8 cellular contexts compared by ENCODE assay signal in the genomic region with DNA sequence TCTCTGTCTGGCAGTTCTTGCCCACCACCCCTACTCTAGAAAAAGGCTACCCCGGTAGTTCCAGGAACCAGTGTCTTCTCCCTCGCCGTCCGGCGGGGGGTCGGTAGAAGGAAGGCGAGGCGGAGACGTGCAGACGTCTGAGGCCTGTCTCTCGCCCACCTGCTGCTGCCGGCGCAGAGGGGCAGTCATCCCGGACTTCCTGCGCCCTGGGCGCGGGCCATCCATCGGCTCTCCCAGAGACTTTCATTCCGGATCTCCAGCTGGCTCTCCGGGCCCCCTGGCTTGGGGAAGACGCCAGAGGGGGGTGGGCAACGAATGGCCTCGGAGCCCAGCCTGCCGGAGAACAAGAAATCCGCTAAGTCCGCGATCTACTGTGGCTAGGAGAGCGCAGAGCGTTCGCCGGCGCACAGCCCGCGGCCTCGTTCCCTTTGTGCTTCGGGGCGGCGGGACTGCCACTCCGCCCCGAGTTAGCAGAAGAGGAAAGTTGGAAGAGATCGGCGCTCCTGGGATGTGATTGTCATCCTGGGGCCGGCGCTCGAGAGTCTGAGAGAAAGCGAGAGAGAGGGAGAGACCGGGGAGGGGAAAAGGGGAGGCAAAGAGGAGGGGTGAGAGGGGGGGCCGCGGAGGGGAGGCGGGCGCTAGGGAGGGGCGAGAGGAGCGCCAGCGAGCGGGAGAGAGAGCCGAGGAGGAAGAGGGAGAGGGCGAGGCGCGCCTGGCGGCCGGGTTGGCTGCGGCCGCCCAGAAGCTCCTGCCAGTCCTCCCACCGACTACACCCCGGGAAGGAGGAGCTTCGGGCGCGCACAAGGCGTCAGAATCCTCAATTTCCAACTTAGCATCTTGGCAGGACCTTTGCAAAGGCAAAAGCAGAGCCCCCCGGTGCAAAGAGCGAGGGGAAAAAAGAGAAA. TPM values are rescaled to one million over a fixed set of nuclear protein-coding genes. Genes with fewer than 3 reads are reported as not detected.
DNase-seq lines count a peak whose midpoint lies in the region; ATAC-seq lines count a peak whose summit lies in the region.

A gene (plus strand): TSS at position 832 of the 905 bp plus-strand sequence. CDS start 334 bp downstream, outside the sequence.

- ATAC-seq in GM18907 (IDR thresholded peaks at IDR 0.05; ENCODE audit: unreplicated experiment) (peak; percentile 29), left colon (peak; percentile 65)

- DNase-seq in AG08396 (ENCODE audit: low spot score) (peak; percentile 84), NCI-H1694 treated with DMSO at 0.1 percent for 48 hours (lab: John Stamatoyannopoulos, UW) (peak; percentile 91), SW480 (ENCODE audit: low spot score) (peak; percentile 94), dedifferentiated amniotic fluid mesenchymal stem cell (ENCODE audit: extremely low spot score) (peak; percentile 96), left colon (peak; percentile 72 to 73), activated gamma-delta T cell treated with Interleukin-2 at 50 U/mL for 16 hours (no peak)
- DNase-seq in stimulated activated CD4-positive, alpha-beta T cell treated with anti-CD3 and anti-CD28 coated beads, Interleukin-1b, Interleukin-23, amount 100 ng/mL, for 48 hours: peak; percentile 41

- intact Hi-C loops in left colon (cut with DNase I, micrococcal nuclease): no loop called here

RNA-seq across cellular contexts. Expression of the gene that starts here (rescaled TPM):
- not detected for total RNA-seq in left colon

Comparison
In these comparisons a context has a peak if more than half of its experiments do, and no peak if none do; other contexts are left out.
1. Peak in DNase-seq and ATAC-seq in left colon; RNA of the gene not detected or under 1 TPM.